ENCODE assay signal across 28 cellular contexts in genomic region chr5:67170783-67171182, GRCh38. TPM values are rescaled to one million over a fixed set of nuclear protein-coding genes. Genes with fewer than 3 reads are reported as not detected.
"Had no signal": no experiment of that assay in that cellular context is flagged by ENCODE, and none has a peak within 500 bp of the region (broad histone marks: within the 10 kb centered on the region; RNA-seq: fewer than 3 reads in every experiment).

No MANE protein-coding gene starts in this region.

- H3K27me3 ChIP-seq: adrenal gland, esophagus squamous epithelium, neutrophil, pancreas, thyroid gland had no signal

- H3K27me3 Mint-ChIP-seq: activated CD4-positive, alpha-beta T cell treated with anti-CD3 and anti-CD28 coated beads, Interleukin-2, amount 10 ng/mL, durations not matched to agents 7 days and 5 days; activated naive CD4-positive, alpha-beta T cell treated with anti-CD3 and anti-CD28 coated beads, Interleukin-2, amount 50 U/mL, for 24 hours; natural killer cell treated with Interleukin-12 subunit alpha and Interleukin-12 subunit beta and Interleukin-15 and Interleukin-18, amount 100 ng/mL, for 72 hours had no signal

- H3K4me1 ChIP-seq: pancreas had no signal

- FAIRE-seq: bronchial epithelial cell, endothelial cell of umbilical vein, islet of Langerhans, pancreas had no signal

- H3K27ac Mint-ChIP-seq: activated CD4-positive, alpha-beta T cell treated with anti-CD3 and anti-CD28 coated beads, Interleukin-2, amount 10 ng/mL, durations not matched to agents 7 days and 5 days; activated naive CD4-positive, alpha-beta T cell treated with anti-CD3 and anti-CD28 coated beads, Interleukin-2, amount 50 U/mL, for 24 hours; mesothelial cell of epicardium; natural killer cell treated with Interleukin-12 subunit alpha and Interleukin-12 subunit beta and Interleukin-15 and Interleukin-18, amount 100 ng/mL, for 72 hours; T-helper 1 cell treated with Interleukin-12 subunit alpha and Interleukin-12 subunit beta and Interleukin-4 antibody, amounts not matched to agents 30 μg/mL and 1 μg/mL, for 36 hours had no signal

- ATAC-seq: activated CD4-positive, CD25-positive, alpha-beta regulatory T cell treated with anti-CD3 and anti-CD28 coated beads, Interleukin-2, amount 50 U/mL, for 24 hours; natural killer cell treated with Interleukin-12 subunit alpha and Interleukin-12 subunit beta and Interleukin-15 and Interleukin-18, amount 100 ng/mL, for 72 hours had no signal

- H3K4me3 ChIP-seq: adrenal gland, esophagus squamous epithelium, lung, pancreas, thyroid gland had no signal

- H3K36me3 Mint-ChIP-seq: mesothelial cell of epicardium had no signal

- H3K27ac ChIP-seq: adrenal gland, esophagus squamous epithelium, neutrophil, pancreas, thyroid gland had no signal

- H3K4me3 Mint-ChIP-seq: activated CD4-positive, alpha-beta T cell treated with anti-CD3 and anti-CD28 coated beads, Interleukin-2, amount 10 ng/mL, durations not matched to agents 7 days and 5 days; activated naive CD4-positive, alpha-beta T cell treated with anti-CD3 and anti-CD28 coated beads, Interleukin-2, amount 50 U/mL, for 24 hours; mesothelial cell of epicardium; natural killer cell treated with Interleukin-12 subunit alpha and Interleukin-12 subunit beta and Interleukin-15 and Interleukin-18, amount 100 ng/mL, for 72 hours; T-helper 1 cell treated with Interleukin-12 subunit alpha and Interleukin-12 subunit beta and Interleukin-4 antibody, amounts not matched to agents 30 μg/mL and 1 μg/mL, for 36 hours had no signal

- DNase-seq: activated CD4-positive, alpha-beta T cell treated with anti-CD3 and anti-CD28 coated beads, Interleukin-2, amount 10 ng/mL, durations not matched to agents 7 days and 5 days; activated CD8-positive, alpha-beta memory T cell treated with anti-CD3 and anti-CD28 coated beads for 24 hours; activated CD8-positive, alpha-beta memory T cell treated with anti-CD3 and anti-CD28 coated beads, Interleukin-2, amount 50 U/mL, for 48 hours; activated effector memory CD4-positive, alpha-beta T cell treated with anti-CD3 and anti-CD28 coated beads, Interleukin-2, amount 50 U/mL, for 16 hours; activated T-cell treated with anti-CD3 and anti-CD28 coated beads, Interleukin-2, amount 50 U/mL, for 48 hours; adrenal gland; dermis blood vessel endothelial cell; effector memory CD4-positive, alpha-beta T cell; esophagus squamous epithelium; foreskin fibroblast; glutamatergic neuron; hippocampal formation; left cardiac atrium; pancreas; stimulated activated CD8-positive, alpha-beta memory T cell treated with anti-CD3 and anti-CD28 coated beads, Interleukin-4, amount 100 ng/mL, for 48 hours; stimulated activated naive CD4-positive, alpha-beta T cell; thyroid gland had no signal

- H3K9me3 ChIP-seq: adrenal gland, esophagus squamous epithelium, neutrophil, pancreas, thyroid gland had no signal

- H3K36me3 ChIP-seq: adrenal gland, neutrophil, pancreas, thyroid gland had no signal

- H3K9me3 Mint-ChIP-seq: mesothelial cell of epicardium had no signal

RNA-seq across cellular contexts. Expression of gene CD180, which starts 25.8 kb away (rescaled TPM):
- total RNA-seq: bronchial epithelial cell, chondrocyte, dermis blood vessel endothelial cell, endothelial cell of umbilical vein, mesothelial cell of epicardium had no signal
- polyA plus RNA-seq: endothelial cell of umbilical vein had no signal
